19 cellular contexts compared by ENCODE assay signal in genomic region chr7:149729983-149730801, GRCh38. TPM values are rescaled to one million over a fixed set of nuclear protein-coding genes. Genes with fewer than 3 reads are reported as not detected.
DNase-seq lines count a peak whose midpoint lies in the region; ATAC-seq, FAIRE-seq and TF ChIP-seq lines count a peak whose summit lies in the region.
"Had no signal": no experiment of that assay in that cellular context is flagged by ENCODE, and none has a peak within 500 bp of the region (broad histone marks: within the 10 kb centered on the region; RNA-seq: fewer than 3 reads in every experiment).

No MANE protein-coding gene starts in this region.

- H3K9me1 ChIP-seq in K562 (ENCODE audit: control insufficient read depth, insufficient read depth, low read length) = peaks cover under 1% of the 10 kb centered on the region

- H3K79me2 ChIP-seq in DND-41 (ENCODE audit: insufficient read depth, low read length) (no peaks in the 10 kb centered on the region), K562 (ENCODE audit: control insufficient read depth, insufficient read depth, low read length) (no peaks in the 10 kb centered on the region)
- H3K79me2 ChIP-seq: parathyroid adenoma had no signal

- CTCF ChIA-PET in K562 (lab: Yijun Ruan, JAX; ENCODE audit: low intra/inter-chr PET ratio) = no interaction called here

- in situ Hi-C loops in K562 (cut with MboI) = no loop called here

- intact Hi-C loops in K562 (cut with micrococcal nuclease) (no loop called here), psoas muscle (cut with DNase I) (no loop called here)

- H3K27me3 ChIP-seq in DND-41 (ENCODE audit: insufficient read depth, low read length, poor library complexity) (peaks cover under 1% of the 10 kb centered on the region), K562 (ENCODE audit: control insufficient read depth in 2 of 2, insufficient read depth in 2 of 2, low read length in 2 of 2) (no peaks in the 10 kb centered on the region), right atrium auricular region (no peaks in the 10 kb centered on the region), psoas muscle (ENCODE audit: insufficient read depth in 3 of 3, low read length in 2 of 3) (no peaks in the 10 kb centered on the region)
- H3K27me3 ChIP-seq: esophagus muscularis mucosa, uterus had no signal

- H4K20me1 ChIP-seq in DND-41 (ENCODE audit: insufficient read depth, low read length) (0 out of 2 replicates have a peak, but pooled peaks cover under 1% of the 10 kb centered on the region), K562 (replicated peaks; ENCODE audit: control insufficient read depth, insufficient read depth, low read length) (peaks cover 8% of the 10 kb centered on the region; the same call in 1 of the 2 replicates)

- TF ChIP-seq POLR2A in K562 (conservative IDR thresholded peaks at IDR 0.05) = no peak

- no peaks in the 10 kb centered on the region for H3K4me1 ChIP-seq in DND-41 (ENCODE audit: insufficient read depth, low read length)
- H3K4me1 ChIP-seq in K562 (replicated peaks in 1 of 2; ENCODE audit: control insufficient read depth in 2 of 2, insufficient read depth in 2 of 2, low read length in 2 of 2) = peaks cover 0 to 16% of the 10 kb centered on the region in 2 experiments; a peak in 3 of 5 replicates
- H3K4me1 ChIP-seq in right atrium auricular region = peaks cover 0 to 19% of the 10 kb centered on the region in 2 donors
- H3K4me1 ChIP-seq in psoas muscle = peaks cover 26% of the 10 kb centered on the region
- H3K4me1 ChIP-seq: parathyroid adenoma, uterus had no signal

- FAIRE-seq in K562 (lab: Jason Lieb, UNC) = no peak
- FAIRE-seq: H54 had no signal

- TF ChIP-seq EP300 in K562 (IDR thresholded peaks at IDR 0.05; ENCODE audit: low read length) = no peak

- TF ChIP-seq RAD21 in K562 (CRISPR knock-in tag; conservative IDR thresholded peaks at IDR 0.05 in 1 of 2, IDR thresholded peaks at IDR 0.05 in 1 of 2) = peak in 1 of 2 experiments; percentile 20; a peak in 2 of 4 replicates

- no TSS peak for BruUV-seq in K562 (replicated peaks; lab: Mats Ljungman, UMichigan)

- TF ChIP-seq CTCF in DND-41 (IDR thresholded peaks at IDR 0.05; ENCODE audit: borderline replicate concordance, extremely low read depth, low read length, poor library complexity, severe bottlenecking) (peak; percentile 10), K562 (IDR thresholded peaks at IDR 0.05 in 2 of 3, conservative IDR thresholded peaks at IDR 0.05 in 1 of 3; ENCODE audit: insufficient read depth in 2 of 3, low read depth in 1 of 3, low read length in 3 of 3) (peak; percentile 22 to 27 (median 27); a peak in 2 of 6 replicates), right atrium auricular region (IDR thresholded peaks at IDR 0.05) (peak; percentile 28 to 68), psoas muscle (IDR thresholded peaks at IDR 0.05) (peak; percentile 27)

- POLR2A ChIA-PET in K562 (lab: Yijun Ruan, JAX) = interaction anchor here (0.6 to 3.6 kb wide), 5 partner anchors 8 to 19 kb away, joined by 3 to 27 read pairs (median 5); no protein-coding TSS in a partner anchor

- 90% methylated on average over 28 of the region's 28 CpGs for WGBS in K562 (ENCODE audit: insufficient coverage, low coverage, missing lambda C conversion rate)
- 38 to 55% (median 42%) methylated on average over 23 to 28 of the region's 28 CpGs for WGBS in psoas muscle, 3 donors

- H3K9ac ChIP-seq in DND-41 (ENCODE audit: low read depth, low read length) (no peak overlapping the region), K562 (ENCODE audit: insufficient read depth in 1 of 2, low read depth in 2 of 2, low read length in 2 of 2) (peak overlapping the region in 1 of 2 experiments; percentile 24; a peak in 1 of 4 replicates)
- H3K9ac ChIP-seq: parathyroid adenoma had no signal

- H2AFZ ChIP-seq in DND-41 (ENCODE audit: low read depth, low read length) = no peak overlapping the region
- H2AFZ ChIP-seq in K562 (ENCODE audit: low read depth, low read length) = no peak overlapping the region
- H2AFZ ChIP-seq: parathyroid adenoma had no signal

- H3K36me3 ChIP-seq in DND-41 (ENCODE audit: insufficient read depth, low read length) (no peaks in the 10 kb centered on the region), K562 (ENCODE audit: control insufficient read depth, insufficient read depth, low read length) (peaks cover 77% of the 10 kb centered on the region; the same call in 2 of the 3 replicates), right atrium auricular region (peaks cover 84% of the 10 kb centered on the region), psoas muscle (ENCODE audit: insufficient read depth in 1 of 2, low read depth in 1 of 2) (peaks cover 0 to 63% of the 10 kb centered on the region in 2 donors)
- H3K36me3 ChIP-seq: uterus had no signal

- ATAC-seq in DND-41 (ENCODE audit: insufficient read depth, low read depth) = no peak
- no peak for ATAC-seq in K562
- peak; percentile 74 to 89 (median 88) for ATAC-seq in psoas muscle
- ATAC-seq in GM18861 (IDR thresholded peaks at IDR 0.05; ENCODE audit: unreplicated experiment) = no peak
- ATAC-seq in HG03039 (IDR thresholded peaks at IDR 0.05; ENCODE audit: unreplicated experiment) = no peak
- no peak for ATAC-seq in GM21390 (IDR thresholded peaks at IDR 0.05; ENCODE audit: unreplicated experiment)
- ATAC-seq: left colon; stimulated activated naive CD8-positive, alpha-beta T cell treated with anti-CD3 and anti-CD28 coated beads, Interleukin-15, Interleukin-2, amounts not matched to agents 100 U/mL and 50 U/mL, for 24 hours had no signal

- H3K4me2 ChIP-seq in DND-41 (ENCODE audit: insufficient read depth, low read length) (no peak overlapping the region), K562 (ENCODE audit: insufficient read depth, low read length) (no peak overlapping the region)

- H3K9me3 ChIP-seq in DND-41 (ENCODE audit: insufficient read depth, low read length, severe bottlenecking) (no peaks in the 10 kb centered on the region), K562 (replicated peaks; ENCODE audit: control insufficient read depth, insufficient read depth, low read depth, low read length) (no peaks in the 10 kb centered on the region), right atrium auricular region (no peaks in the 10 kb centered on the region), psoas muscle (no peaks in the 10 kb centered on the region)
- H3K9me3 ChIP-seq: esophagus muscularis mucosa, uterus had no signal

- no peak overlapping the region for H3K4me3 ChIP-seq in DND-41 (ENCODE audit: low read depth in 1 of 2, low read length in 2 of 2)
- no peak overlapping the region for H3K4me3 ChIP-seq in K562
- no peak overlapping the region for H3K4me3 ChIP-seq in right atrium auricular region
- peak overlapping the region; percentile 48 for H3K4me3 ChIP-seq in psoas muscle
- H3K4me3 ChIP-seq: esophagus muscularis mucosa, uterus had no signal

- H3K27ac ChIP-seq in DND-41 (ENCODE audit: low read length) = no peak overlapping the region
- H3K27ac ChIP-seq in K562 (ENCODE audit: extremely low read depth, low read depth, low read length) = no peak overlapping the region
- H3K27ac ChIP-seq in right atrium auricular region = peak overlapping the region; percentile 76 to 81
- peak overlapping the region; percentile 78 for H3K27ac ChIP-seq in psoas muscle
- H3K27ac ChIP-seq: esophagus muscularis mucosa, parathyroid adenoma, uterus had no signal

- DNase-seq in DND-41 = no peak
- DNase-seq in K562 (ENCODE audit: extremely low read depth in 1 of 4, low spot score in 3 of 4) = no peak
- no peak for DNase-seq in right atrium auricular region (ENCODE audit: low spot score)
- peak in 1 of 2 donors; percentile 81 for DNase-seq in psoas muscle
- no peak for DNase-seq in NAMALWA (ENCODE audit: low spot score)
- DNase-seq: activated B cell treated with CpG ODN at 0.5 μM for 24 hours; COR-L47; Kasumi-1; left colon; NCI-H446; stimulated activated naive CD8-positive, alpha-beta T cell treated with anti-CD3 and anti-CD28 coated beads, Interleukin-15, Interleukin-2, amounts not matched to agents 100 U/mL and 50 U/mL, for 24 hours; uterus had no signal

TF ChIP-seq in K562, 482 proteins besides CTCF, POLR2A, EP300 and RAD21 (continues in another document):
- TF ChIP-seq HNRNPK (IDR thresholded peaks at IDR 0.05; ENCODE audit: low read depth, low read length, poor library complexity, severe bottlenecking) (no peak), ZNF830 (CRISPR knock-in tag; IDR thresholded peaks at IDR 0.05) (no peak), ZNF436 (CRISPR knock-in tag; IDR thresholded peaks at IDR 0.05) (no peak), RFX5 (IDR thresholded peaks at IDR 0.05; ENCODE audit: low read depth, low read length) (no peak), TFAP4 (CRISPR knock-in tag; IDR thresholded peaks at IDR 0.05; ENCODE audit: borderline replicate concordance) (0 out of 2 replicates have a peak, but pooled peaks have one; percentile 31), EWSR1 (IDR thresholded peaks at IDR 0.05; ENCODE audit: borderline replicate concordance, low read depth, partially characterized antibody) (no peak)

RNA-seq across cellular contexts. Expression of gene ZNF467, which starts 43.2 kb away (rescaled TPM):
- total RNA-seq in K562 (2011; cell fraction: chromatin; rRNA removed; ENCODE audit: low replicate concordance) = 3.6 and 10.3 TPM in 2 replicates
- total RNA-seq in K562 (2011; cell fraction: nucleolus; rRNA removed) = 7.6 and 11.7 TPM in 2 replicates
- total RNA-seq in K562 (2011; cell fraction: nucleoplasm; rRNA removed) = 5.1 and 5.6 TPM in 2 replicates
- total RNA-seq in K562 (2014; rRNA removed) = 2.8 and 4.6 TPM in 2 replicates
- total RNA-seq in K562 (2014; rRNA removed; fragmentation: Illumina TruSeq; extraction: Trizol) = 0.80 and 1.3 TPM in 2 replicates
- total RNA-seq in K562 (2015; rRNA removed; fragmentation: Illumina TruSeq; extraction: Trizol) = 1.6 and 2.0 TPM in 2 replicates
- total RNA-seq in K562 (2021) = 14.2 and 16.2 TPM in 2 replicates
- 2.4 and 3.9 TPM in 2 replicates for polyA plus RNA-seq in K562 (2011; rRNA removed)
- 3.2 and 8.5 TPM in 2 replicates for polyA plus RNA-seq in K562 (2011; cell fraction: cytosol; rRNA removed)
- polyA plus RNA-seq in K562 (2011; cell fraction: nucleus; rRNA removed) = 17.0 and 31.8 TPM in 2 replicates
- polyA plus RNA-seq in K562 (2012) = 15.3 and 17.0 TPM in 2 replicates
- polyA plus RNA-seq in K562 (2014; fragmentation: Illumina TruSeq; extraction: Trizol) = 1.7 and 3.2 TPM in 2 replicates
- under 1 TPM; 0.32 to 0.42 TPM for polyA plus RNA-seq in K562 (2014; fragmentation: Nextera tagmentation; extraction: Ambion mirVana)
- polyA plus RNA-seq in K562 (2014; rRNA removed) = 6.6 and 8.3 TPM in 2 replicates
- polyA minus RNA-seq in K562 (2011; rRNA and poly(A)+ RNA removed) = 0.60 and 1.1 TPM in 2 replicates
- 7.6 and 15.2 TPM in 2 replicates for polyA minus RNA-seq in K562 (2011; cell fraction: cytosol; rRNA and poly(A)+ RNA removed)
- polyA minus RNA-seq in K562 (2011; cell fraction: nucleus; rRNA and poly(A)+ RNA removed) = 3.4 and 4.0 TPM in 2 replicates
- 10 to 100 TPM in 1 of 2 donors, 1 to 10 TPM in 1; 3.2 to 11.0 TPM for total RNA-seq in right atrium auricular region
- 1 to 10 TPM; 1.7 to 2.8 (median 2.3) TPM for total RNA-seq in psoas muscle
- polyA plus RNA-seq in psoas muscle = 1 to 10 TPM in 2 of 3 donors, under 1 TPM in 1; 0.87 to 1.3 (median 1.2) TPM
- total RNA-seq: activated CD8-positive, alpha-beta memory T cell treated with anti-CD3 and anti-CD28 coated beads for 36 hours had no signal

Comparison
In these comparisons a context has a peak if more than half of its experiments do, and no peak if none do; other contexts are left out.
1. ATAC-seq: peak in psoas muscle (4 of 4); none in DND-41 (single experiment), K562 (single experiment), GM18861 (single experiment), HG03039 (single experiment) and GM21390 (single experiment).
2. H3K27ac ChIP-seq: peak in right atrium auricular region (2 of 2) and psoas muscle (single experiment); none in DND-41 (single experiment) and K562 (single experiment).
3. Peak in every context shown above with its lines, with median percentiles within 50 percentile points of each other: CTCF ChIP-seq.